ENCODE assay signal across 9 cellular contexts in genomic region chr2:28661589-28662001, GRCh38.
DNase-seq lines count a peak whose midpoint lies in the region; ATAC-seq and TF ChIP-seq lines count a peak whose summit lies in the region.
"Had no signal": no experiment of that assay in that cellular context is flagged by ENCODE, and none has a peak within 500 bp of the region (broad histone marks: within the 10 kb centered on the region; RNA-seq: fewer than 3 reads in every experiment).

No MANE protein-coding gene starts in this region.

- H3K27ac Mint-ChIP-seq in HFFc6, result peak overlapping the region; percentile 86

- no peaks in the 10 kb centered on the region for H3K27me3 ChIP-seq in brain microvascular endothelial cell (replicated peaks)
- no peaks in the 10 kb centered on the region for H3K27me3 ChIP-seq in suprapubic skin

- H3K9me3 Mint-ChIP-seq in HFFc6, result no peaks in the 10 kb centered on the region
- H3K9me3 Mint-ChIP-seq: central memory CD8-positive, alpha-beta T cell had no signal

- TF ChIP-seq EP300 in suprapubic skin (IDR thresholded peaks at IDR 0.05), result peak; percentile 96

- no peaks in the 10 kb centered on the region for H3K36me3 ChIP-seq in brain microvascular endothelial cell (replicated peaks)
- H3K36me3 ChIP-seq in suprapubic skin, result no peaks in the 10 kb centered on the region

- 33% methylated on average over 5 of the region's 5 CpGs for WGBS in suprapubic skin

- no peak overlapping the region for H3K4me3 ChIP-seq in brain microvascular endothelial cell (ENCODE audit: low read depth, low read length)
- H3K4me3 ChIP-seq in suprapubic skin, result no peak overlapping the region

- H3K36me3 Mint-ChIP-seq in HFFc6 (ENCODE audit: low read depth), result no peaks in the 10 kb centered on the region

- in situ Hi-C loops in brain microvascular endothelial cell (cut with HindIII; ENCODE audit: low pct_ligation_motif_present, low sequenced_read_pairs), result no loop called here

- H3K4me1 ChIP-seq in suprapubic skin, result peaks cover 63% of the 10 kb centered on the region

- peak overlapping the region; percentile 64 for H3K27ac ChIP-seq in brain microvascular endothelial cell
- H3K27ac ChIP-seq in suprapubic skin, result peak overlapping the region; percentile 85

- no peak for TF ChIP-seq CTCF in HFFc6 (IDR thresholded peaks at IDR 0.05)
- TF ChIP-seq CTCF in brain microvascular endothelial cell (IDR thresholded peaks at IDR 0.05; ENCODE audit: low read depth, low read length, missing control alignments), result no peak
- no peak for TF ChIP-seq CTCF in suprapubic skin (IDR thresholded peaks at IDR 0.05)

- no peak for TF ChIP-seq POLR2A in suprapubic skin (IDR thresholded peaks at IDR 0.05)

- ATAC-seq in GM21423 (IDR thresholded peaks at IDR 0.05; ENCODE audit: unreplicated experiment), result no peak

- H3K4me1 Mint-ChIP-seq in HFFc6 (ENCODE audit: low read depth), result peaks cover 63% of the 10 kb centered on the region
- H3K4me1 Mint-ChIP-seq: central memory CD8-positive, alpha-beta T cell had no signal

- no peaks in the 10 kb centered on the region for H3K27me3 Mint-ChIP-seq in HFFc6 (ENCODE audit: insufficient read depth)
- H3K27me3 Mint-ChIP-seq: central memory CD8-positive, alpha-beta T cell had no signal

- H3K4me3 Mint-ChIP-seq in HFFc6, result peak overlapping the region; percentile 23; the same call in 1 of the 2 replicates
- H3K4me3 Mint-ChIP-seq: central memory CD8-positive, alpha-beta T cell had no signal

- H3K9me3 ChIP-seq in suprapubic skin, result no peaks in the 10 kb centered on the region

- DNase-seq in HFFc6, result peak; percentile 70
- peak; percentile 93 for DNase-seq in brain microvascular endothelial cell
- peak; percentile 91 for DNase-seq in kidney tubule cell (ENCODE audit: low spot score)
- no peak for DNase-seq in suprapubic skin (ENCODE audit: low spot score in 2 of 2)
- no peak for DNase-seq in NCI-H146 treated with DMSO at 0.1 percent for 48 hours (lab: John Stamatoyannopoulos, UW; ENCODE audit: unreplicated experiment)
- DNase-seq in activated T-cell treated with anti-CD3 and anti-CD28 coated beads, Interleukin-2, amount 50 U/mL, for 1 hour, result no peak
- no peak for DNase-seq in iPS-NIHi7 (ENCODE audit: extremely low spot score)

Comparison
In these comparisons a context has a peak if more than half of its experiments do, and no peak if none do; other contexts are left out.
1. DNase-seq: peak in HFFc6 (single experiment), brain microvascular endothelial cell (single experiment) and kidney tubule cell (single experiment); none in suprapubic skin (0 of 2), NCI-H146 treated with DMSO at 0.1 percent for 48 hours (single experiment), activated T-cell treated with anti-CD3 and anti-CD28 coated beads, Interleukin-2, amount 50 U/mL, for 1 hour (single experiment) and iPS-NIHi7 (single experiment).